26 cellular contexts compared by ENCODE assay signal in the genomic region with DNA sequence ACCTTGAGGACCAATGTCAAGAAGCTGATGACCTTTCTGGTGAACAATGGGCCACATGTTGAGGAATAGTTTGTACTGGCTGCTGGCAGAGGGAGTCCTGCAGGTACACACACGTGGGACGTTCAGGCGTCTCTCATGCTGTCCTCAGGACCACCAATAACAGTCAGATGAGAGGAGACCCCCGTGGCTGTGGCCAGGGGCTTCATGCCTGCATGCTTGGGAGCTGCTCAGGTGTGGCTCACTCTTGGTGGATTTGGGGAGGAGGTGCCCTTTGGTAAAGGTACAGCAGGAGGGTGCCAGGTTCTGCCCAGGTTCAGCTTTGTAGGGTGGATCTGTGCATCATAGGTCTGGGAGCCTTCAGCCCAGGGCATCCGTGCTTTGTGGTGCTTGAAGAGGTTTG.
"Had no signal": no experiment of that assay in that cellular context is flagged by ENCODE, and none has a peak within 500 bp of the region (broad histone marks: within the 10 kb centered on the region; RNA-seq: fewer than 3 reads in every experiment).

No MANE protein-coding gene starts in this region.

- H2AFZ ChIP-seq: hepatocyte, parathyroid adenoma had no signal

- DNase-seq: colonic mucosa; effector CD8-positive, alpha-beta T cell; endodermal cell; foreskin keratinocyte; kidney glomerular epithelial cell; left ventricle myocardium superior; lower lobe of right lung; nephron progenitor cell; right cardiac atrium; stimulated activated CD4-positive, alpha-beta T cell treated with anti-CD3 and anti-CD28 coated beads, Interleukin-15, amount 100 ng/mL, for 24 hours; stimulated activated CD4-positive, alpha-beta T cell treated with anti-CD3 and anti-CD28 coated beads, Interleukin-2, amount 100 ng/mL, for 48 hours; stimulated activated naive B cell treated with anti-CD40 and anti-IgM and Interleukin-4, amounts not matched to agents 10 μg/mL and 1 μg/mL and 100 μg/mL, for 72 hours; stomach; tibial artery; upper lobe of left lung; uterus had no signal

- H3K4me3 ChIP-seq: colonic mucosa, esophagus muscularis mucosa, gastroesophageal sphincter, heart left ventricle, hepatocyte, lower lobe of right lung, prostate gland, skin epidermis, stomach, upper lobe of left lung, uterus had no signal

- ATAC-seq: foreskin keratinocyte; gastroesophageal sphincter; heart left ventricle; left ventricle myocardium superior; lower lobe of right lung; naive thymus-derived CD8-positive, alpha-beta T cell; right cardiac atrium; stimulated activated naive B cell treated with anti-CD40 and anti-IgM and Interleukin-4, amounts not matched to agents 10 μg/mL and 1 μg/mL and 100 μg/mL, for 72 hours had no signal

- H3K4me1 ChIP-seq: colonic mucosa, foreskin keratinocyte, lower lobe of right lung, prostate gland, stomach, uterus had no signal

- H3K4me2 ChIP-seq: hepatocyte had no signal

- H3K9me3 ChIP-seq: colonic mucosa, esophagus muscularis mucosa, gastroesophageal sphincter, heart left ventricle, lower lobe of right lung, prostate gland, stomach, tibial artery, upper lobe of left lung, uterus had no signal

- H3K79me2 ChIP-seq: hepatocyte, parathyroid adenoma had no signal

- H3K27ac ChIP-seq: colonic mucosa, epithelial cell of prostate, esophagus muscularis mucosa, foreskin keratinocyte, gastroesophageal sphincter, heart left ventricle, hepatocyte, lower lobe of right lung, parathyroid adenoma, prostate gland, skin epidermis, stomach, upper lobe of left lung, uterus had no signal

- H3K36me3 ChIP-seq: colonic mucosa, esophagus muscularis mucosa, gastroesophageal sphincter, heart left ventricle, lower lobe of right lung, prostate gland, stomach, tibial artery, upper lobe of left lung, uterus had no signal

- FAIRE-seq: islet of Langerhans had no signal

- H3K27me3 ChIP-seq: colonic mucosa, esophagus muscularis mucosa, foreskin keratinocyte, gastroesophageal sphincter, hepatocyte, tibial artery, upper lobe of left lung, uterus had no signal

- H3K9ac ChIP-seq: parathyroid adenoma had no signal
